32 cellular contexts compared by ENCODE assay signal in the genomic region with DNA sequence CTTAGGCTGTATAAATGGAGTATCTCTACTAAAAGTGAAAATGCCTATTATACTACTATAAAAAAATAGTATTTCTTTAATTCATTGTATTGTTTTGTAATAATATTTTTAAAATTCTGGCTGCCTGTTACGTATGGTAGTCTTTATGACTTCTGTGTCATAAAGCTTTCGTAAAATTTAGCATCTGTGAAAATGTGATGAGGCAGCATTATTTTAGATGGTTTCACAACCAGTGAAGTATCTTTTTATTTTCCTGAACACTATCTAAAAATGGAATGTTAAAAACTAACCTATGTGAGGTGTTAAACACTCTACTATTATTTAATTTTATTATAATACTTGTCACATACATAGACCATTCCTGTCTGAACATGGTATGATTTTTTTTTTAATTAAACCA.
"Had no signal": no experiment of that assay in that cellular context is flagged by ENCODE, and none has a peak within 500 bp of the region (broad histone marks: within the 10 kb centered on the region; RNA-seq: fewer than 3 reads in every experiment).

No MANE protein-coding gene starts in this region.

- H3K27me3 ChIP-seq: brain microvascular endothelial cell, dorsolateral prefrontal cortex, esophagus squamous epithelium had no signal

- H3K4me1 ChIP-seq: esophagus squamous epithelium had no signal

- H3K4me3 ChIP-seq: coronary artery, dorsolateral prefrontal cortex, esophagus squamous epithelium had no signal

- H3K9me3 ChIP-seq: esophagus squamous epithelium had no signal

- FAIRE-seq: astrocyte, bronchial epithelial cell, TTC549 had no signal

- H3K27ac ChIP-seq: brain microvascular endothelial cell, coronary artery, esophagus squamous epithelium, VCaP had no signal

- DNase-seq: activated CD4-positive, alpha-beta memory T cell treated with anti-CD3 and anti-CD28 coated beads, Interleukin-2, amount 10 ng/mL, durations not matched to agents 7 days and 5 days; activated CD4-positive, alpha-beta T cell treated with anti-CD3 and anti-CD28 coated beads for 1 hour; activated CD4-positive, alpha-beta T cell treated with anti-CD3 and anti-CD28 coated beads for 4 hours; activated CD4-positive, alpha-beta T cell treated with anti-CD3 and anti-CD28 coated beads, Interleukin-2, amount 10 ng/mL, durations not matched to agents 7 days and 5 days; activated CD4-positive, alpha-beta T cell treated with anti-CD3 and anti-CD28 coated beads, Interleukin-2, amount 50 U/mL, for 4 hours; activated CD8-positive, alpha-beta memory T cell treated with anti-CD3 and anti-CD28 coated beads, Interleukin-2, amount 50 U/mL, for 48 hours; activated gamma-delta T cell; activated naive CD4-positive, alpha-beta T cell; activated naive CD4-positive, alpha-beta T cell treated with anti-CD3 and anti-CD28 coated beads, Interleukin-2, amount 10 ng/mL, durations not matched to agents 7 days and 5 days; activated naive CD8-positive, alpha-beta T cell treated with anti-CD3 and anti-CD28 coated beads, Interleukin-2, amount 10 ng/mL, durations not matched to agents 7 days and 5 days; activated T-cell treated with anti-CD3 and anti-CD28 coated beads for 4 hours; activated T-cell treated with anti-CD3 and anti-CD28 coated beads, Interleukin-2, amount 50 U/mL, for 24 hours; activated T-cell treated with anti-CD3 and anti-CD28 coated beads, Interleukin-2, amount 50 U/mL, for 72 hours; amniotic stem cell; anterior cingulate cortex; brain microvascular endothelial cell; dorsolateral prefrontal cortex; effector memory CD4-positive, alpha-beta T cell; endodermal cell; erythroblast; esophagus squamous epithelium; foreskin melanocyte; head of caudate nucleus; T-helper 1 cell; T-helper 17 cell had no signal

- ATAC-seq: activated naive CD4-positive, alpha-beta T cell treated with anti-CD3 and anti-CD28 coated beads, Interleukin-2, amount 50 U/mL, for 72 hours; activated T-cell treated with anti-CD3 and anti-CD28 coated beads, Interleukin-2, amount 50 U/mL, for 72 hours; T-helper 17 cell; WTC11 had no signal
